ENCODE assay signal across 8 cellular contexts in the genomic region with DNA sequence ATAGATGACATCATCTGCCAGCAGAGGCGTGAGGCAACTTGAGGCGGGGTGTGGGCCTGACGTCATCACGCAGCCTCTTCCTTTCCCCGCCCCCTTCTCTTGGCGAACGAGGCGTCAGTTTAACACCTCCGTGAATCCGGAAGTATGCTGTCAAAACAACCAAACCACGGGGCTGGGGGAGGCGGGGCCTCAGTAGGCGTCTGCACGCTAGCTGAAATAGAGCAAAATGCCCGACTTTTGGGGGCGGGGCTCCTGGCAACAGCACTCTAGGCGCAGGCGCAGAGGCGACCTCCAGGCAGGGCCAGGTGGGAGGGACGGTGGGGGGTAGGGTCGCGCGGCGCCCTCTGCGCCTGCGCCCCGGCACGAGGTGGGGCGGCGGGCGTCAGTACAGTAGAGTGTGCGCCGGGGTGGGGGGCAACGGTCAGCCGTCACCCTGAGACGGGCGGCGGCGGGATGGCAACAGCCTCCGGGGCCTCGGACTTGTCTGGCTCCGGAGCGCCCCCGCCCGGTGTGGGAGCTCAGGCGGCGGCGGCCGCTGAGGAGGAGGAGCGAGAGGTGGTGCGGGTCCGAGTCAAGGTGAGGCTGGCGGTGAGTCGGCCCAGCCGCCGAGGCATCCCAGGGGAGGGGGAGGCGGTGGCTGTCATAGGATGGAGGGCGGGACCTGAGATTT. TPM values are rescaled to one million over a fixed set of nuclear protein-coding genes. Genes with fewer than 3 reads are reported as not detected.
DNase-seq lines count a peak whose midpoint lies in the region; ATAC-seq and TF ChIP-seq lines count a peak whose summit lies in the region.

TBC1D25 (plus strand) TSS at position 370 of the 670 bp plus-strand sequence; CDS start at position 454, 84 bp downstream.

- H3K36me3 Mint-ChIP-seq in activated naive CD4-positive, alpha-beta T cell treated with anti-CD3 and anti-CD28 coated beads, Interleukin-2, amount 50 U/mL, for 72 hours, result peaks cover 8% of the 10 kb centered on the region in 2 donors

- H3K9me3 Mint-ChIP-seq in activated naive CD4-positive, alpha-beta T cell treated with anti-CD3 and anti-CD28 coated beads, Interleukin-2, amount 50 U/mL, for 72 hours, result no peaks in the 10 kb centered on the region

- ATAC-seq in HG02571 (IDR thresholded peaks at IDR 0.05; ENCODE audit: unreplicated experiment) (peak; percentile 77), omental fat pad (ENCODE audit: low FRiP score) (peak; percentile 96)
- ATAC-seq in activated naive CD4-positive, alpha-beta T cell treated with anti-CD3 and anti-CD28 coated beads, Interleukin-2, amount 50 U/mL, for 72 hours, result peak; percentile 91 to 92

- no peaks in the 10 kb centered on the region for H3K36me3 ChIP-seq in testis (ENCODE audit: low read depth, missing control alignments)

- intact Hi-C loops in testis (cut with DNase I; ENCODE audit: low total_unique reads), result no loop called here

- 0 to 1% methylated on average over 9 to 58 of the region's 58 CpGs for WGBS in testis, 2 donors

- peak within 1 kb of the TSS; percentile 86 to 91 for H3K27ac Mint-ChIP-seq in activated naive CD4-positive, alpha-beta T cell treated with anti-CD3 and anti-CD28 coated beads, Interleukin-2, amount 50 U/mL, for 72 hours

- no peaks in the 10 kb centered on the region for H3K27me3 ChIP-seq in testis

- H3K9me3 ChIP-seq in testis, result no peaks in the 10 kb centered on the region

- TF ChIP-seq POLR2A in testis (IDR thresholded peaks at IDR 0.05), result no peak

- peak; percentile 98 for DNase-seq in NCI-H1092 (lab: John Stamatoyannopoulos, UW)
- DNase-seq in SKM-1 (lab: John Stamatoyannopoulos, UW; ENCODE audit: unreplicated experiment), result peak; percentile 93
- DNase-seq in activated naive CD4-positive, alpha-beta T cell treated with anti-CD3 and anti-CD28 coated beads, Interleukin-2, amount 50 U/mL, for 72 hours (ENCODE audit: low spot score in 2 of 2), result peak; percentile 92 to 96
- DNase-seq in glomerular endothelial cell (ENCODE audit: extremely low read depth, low read depth, low spot score), result peak; percentile 73
- DNase-seq in omental fat pad (ENCODE audit: low spot score), result peak; percentile 77
- DNase-seq in testis, result peak; percentile 98

- H3K4me3 ChIP-seq in GM08714 (ENCODE audit: low read length) (peak within 1 kb of the TSS; percentile 72), testis (peak within 1 kb of the TSS; percentile 62 to 79)

- no peaks in the 10 kb centered on the region for H3K4me1 ChIP-seq in testis

- peak within 1 kb of the TSS; percentile 91 for H3K27ac ChIP-seq in testis

- TF ChIP-seq CTCF in omental fat pad (IDR thresholded peaks at IDR 0.05) (no peak), testis (IDR thresholded peaks at IDR 0.05) (no peak)

RNA-seq across cellular contexts. Expression of gene TBC1D25, which starts in this region (rescaled TPM):
- 10 to 100 TPM; 18.8 to 22.2 TPM for total RNA-seq in activated naive CD4-positive, alpha-beta T cell treated with anti-CD3 and anti-CD28 coated beads, Interleukin-2, amount 50 U/mL, for 72 hours
- total RNA-seq in glomerular endothelial cell (11.8 and 14.2 TPM in 2 replicates), omental fat pad (10 to 100 TPM in 3 of 4 donors, 1 to 10 TPM in 1; 8.7 to 15.4 (median 13.2) TPM), testis (10 to 100 TPM; 27.3 to 36.1 TPM)
- polyA plus RNA-seq in testis (ENCODE audit: insufficient read depth, low read depth, low replicate concordance), result 19.3 TPM

Comparison
In these comparisons a context has a peak if more than half of its experiments do, and no peak if none do; other contexts are left out.
1. Peak in every context shown above with its lines: DNase-seq, ATAC-seq, H3K4me3 ChIP-seq and H3K27ac ChIP-seq.